ENCODE assay signal across 12 cellular contexts in the genomic region with DNA sequence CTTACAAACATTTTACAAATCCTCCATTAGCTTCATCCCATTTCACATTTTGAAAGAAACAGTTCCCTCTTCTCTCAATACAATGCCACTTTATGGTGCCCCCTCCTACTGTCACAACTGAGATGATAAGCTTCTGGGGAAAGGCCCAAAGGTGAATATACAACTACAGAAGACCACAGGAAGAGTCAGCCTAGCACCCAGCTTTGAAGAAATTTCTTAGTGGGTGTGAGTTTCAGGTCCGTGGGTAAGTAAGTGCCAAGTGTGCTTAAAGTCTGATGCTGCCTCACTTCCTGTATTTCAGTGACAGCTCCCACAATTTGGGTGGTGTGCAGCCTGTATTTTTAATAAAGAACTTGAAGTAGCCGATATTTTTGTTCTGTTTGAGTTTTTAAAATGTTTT.
DNase-seq lines count a peak whose midpoint lies in the region; ATAC-seq, FAIRE-seq and TF ChIP-seq lines count a peak whose summit lies in the region.
"Had no signal": no experiment of that assay in that cellular context is flagged by ENCODE, and none has a peak within 500 bp of the region (broad histone marks: within the 10 kb centered on the region; RNA-seq: fewer than 3 reads in every experiment).

No MANE protein-coding gene starts in this region.

- TF ChIP-seq CTCF in uterus (IDR thresholded peaks at IDR 0.05) (no peak), heart left ventricle (IDR thresholded peaks at IDR 0.05) (no peak)

- intact Hi-C loops in uterus (cut with DNase I; ENCODE audit: low total_unique reads): no loop called here
- intact Hi-C loops in heart left ventricle (cut with DNase I): loop anchor here in 2 of 10 donors (5.0 to 10.0 kb wide), 2 partner anchors 81 to 102 kb away; no protein-coding TSS in a partner anchor
- intact Hi-C loops in cardiac septum (cut with DNase I): loop anchor here (5.0 kb wide), 1 partner anchor 98 kb away; no protein-coding TSS in a partner anchor

- DNase-seq in kidney tubule cell (ENCODE audit: low spot score) (peak; percentile 12), HTR-8/SVneo (ENCODE audit: insufficient read length, low spot score) (no peak), uterus (no peak), heart left ventricle (no peak), cardiac septum (ENCODE audit: low spot score) (no peak)
- DNase-seq: kidney had no signal

- H3K27me3 ChIP-seq in uterus (no peaks in the 10 kb centered on the region), heart left ventricle (no peaks in the 10 kb centered on the region)
- H3K27me3 ChIP-seq: vagina had no signal

- no peak overlapping the region for H3K27ac ChIP-seq in uterus
- H3K27ac ChIP-seq in heart left ventricle: peak overlapping the region in 1 of 12 donors; percentile 42
- H3K27ac ChIP-seq: vagina had no signal

- H3K36me3 ChIP-seq in uterus: no peaks in the 10 kb centered on the region
- H3K36me3 ChIP-seq in heart left ventricle: no peaks in the 10 kb centered on the region
- H3K36me3 ChIP-seq: vagina had no signal

- peak; percentile 84 for ATAC-seq in GM18511 (IDR thresholded peaks at IDR 0.05; ENCODE audit: unreplicated experiment)
- ATAC-seq in GM21423 (IDR thresholded peaks at IDR 0.05; ENCODE audit: unreplicated experiment): peak; percentile 92
- ATAC-seq in HG03342 (IDR thresholded peaks at IDR 0.05; ENCODE audit: unreplicated experiment): peak; percentile 72
- no peak for ATAC-seq in heart left ventricle
- ATAC-seq: Panc1 had no signal

- H3K4me3 ChIP-seq in uterus: no peak overlapping the region
- H3K4me3 ChIP-seq in heart left ventricle: no peak overlapping the region
- H3K4me3 ChIP-seq: vagina had no signal

- no peak for FAIRE-seq in HTR-8/SVneo (lab: Jason Lieb, UNC)
- FAIRE-seq: kidney, small intestine had no signal

- TF ChIP-seq POLR2A in uterus (IDR thresholded peaks at IDR 0.05): no peak
- TF ChIP-seq POLR2A in heart left ventricle (IDR thresholded peaks at IDR 0.05): no peak

- H3K4me1 ChIP-seq in uterus (no peaks in the 10 kb centered on the region), heart left ventricle (peaks cover 0 to 28% (median 2%) of the 10 kb centered on the region in 12 donors)
- H3K4me1 ChIP-seq: vagina had no signal

- H3K9me3 ChIP-seq in uterus (no peaks in the 10 kb centered on the region), heart left ventricle (no peaks in the 10 kb centered on the region)
- H3K9me3 ChIP-seq: vagina had no signal

- 49 to 59% (median 58%) methylated on average over 2 of the region's 2 CpGs for WGBS in heart left ventricle, 4 donors

Comparison
In these comparisons a context has a peak if more than half of its experiments do, and no peak if none do; other contexts are left out.
1. ATAC-seq: peak in GM18511 (single experiment), GM21423 (single experiment) and HG03342 (single experiment); none in heart left ventricle (0 of 4).